Comparison of ENCODE assay signal across 26 cellular contexts in the genomic region with DNA sequence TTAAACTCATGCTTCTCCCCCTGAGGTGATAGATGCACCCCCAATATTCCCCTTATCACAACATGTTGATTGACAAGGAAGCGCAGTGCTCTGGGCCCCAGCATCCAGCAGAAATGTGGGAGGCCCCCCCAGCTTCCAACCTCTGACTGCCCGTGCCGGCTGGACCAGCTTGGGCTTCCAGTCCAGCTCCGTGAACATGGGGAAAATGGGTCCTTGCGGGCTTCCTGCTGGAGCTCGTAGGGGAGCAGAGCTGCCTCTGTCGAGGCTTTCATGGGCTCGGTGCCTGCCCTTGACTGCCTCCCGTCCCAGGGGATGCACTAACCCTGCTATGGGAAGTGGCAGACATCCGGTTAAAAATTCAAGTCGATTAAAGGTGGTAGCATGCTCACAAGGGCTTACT.
"Had no signal": no experiment of that assay in that cellular context is flagged by ENCODE, and none has a peak within 500 bp of the region (broad histone marks: within the 10 kb centered on the region; RNA-seq: fewer than 3 reads in every experiment).

No MANE protein-coding gene starts in this region.

- H3K36me3 ChIP-seq: colonic mucosa, esophagus muscularis mucosa, gastroesophageal sphincter, heart left ventricle, lower lobe of right lung, neural progenitor cell, prostate gland, sigmoid colon, spleen, tibial artery had no signal

- H3K4me3 ChIP-seq: colonic mucosa, esophagus muscularis mucosa, gastroesophageal sphincter, heart left ventricle, hepatocyte, lower lobe of right lung, neural progenitor cell, prostate gland, sigmoid colon, spleen, testis, tibial artery had no signal

- H3K9me3 ChIP-seq: colonic mucosa, esophagus muscularis mucosa, gastroesophageal sphincter, heart left ventricle, lower lobe of right lung, prostate gland, sigmoid colon, spleen, testis, tibial artery had no signal

- DNase-seq: colonic mucosa; effector CD4-positive, alpha-beta T cell; foreskin keratinocyte; heart left ventricle; left colon; left ventricle myocardium superior; lower lobe of right lung; naive thymus-derived CD8-positive, alpha-beta T cell; nucleus accumbens; right cardiac atrium; spleen; stimulated activated CD4-positive, alpha-beta T cell treated with anti-CD3 and anti-CD28 coated beads, Interleukin-4, amount 100 ng/mL, for 4 hours; stimulated activated naive CD8-positive, alpha-beta T cell treated with anti-CD3 and anti-CD28 coated beads, Interleukin-15, Interleukin-2, amounts not matched to agents 100 U/mL and 50 U/mL, for 24 hours; substantia nigra; testis; tibial artery had no signal

- H3K27ac ChIP-seq: colonic mucosa, epithelial cell of prostate, esophagus muscularis mucosa, foreskin keratinocyte, gastroesophageal sphincter, heart left ventricle, hepatocyte, lower lobe of right lung, neural progenitor cell, prostate gland, sigmoid colon, spleen, testis, tibial artery had no signal

- H3K4me1 Mint-ChIP-seq: central memory CD8-positive, alpha-beta T cell; stimulated activated memory B cell treated with anti-CD40 and anti-IgM and Interleukin-4, amounts not matched to agents 10 μg/mL and 1 μg/mL and 100 μg/mL, for 72 hours had no signal

- H3K27me3 ChIP-seq: colonic mucosa, foreskin keratinocyte, gastroesophageal sphincter, testis had no signal

- H3K9me3 Mint-ChIP-seq: central memory CD8-positive, alpha-beta T cell; naive thymus-derived CD8-positive, alpha-beta T cell; neural progenitor cell; stimulated activated memory B cell treated with anti-CD40 and anti-IgM and Interleukin-4, amounts not matched to agents 10 μg/mL and 1 μg/mL and 100 μg/mL, for 72 hours; type B pancreatic cell had no signal

- H3K36me3 Mint-ChIP-seq: neural progenitor cell; stimulated activated memory B cell treated with anti-CD40 and anti-IgM and Interleukin-4, amounts not matched to agents 10 μg/mL and 1 μg/mL and 100 μg/mL, for 72 hours; type B pancreatic cell had no signal

- H3K4me3 Mint-ChIP-seq: central memory CD8-positive, alpha-beta T cell; naive thymus-derived CD8-positive, alpha-beta T cell; neural progenitor cell; stimulated activated memory B cell treated with anti-CD40 and anti-IgM and Interleukin-4, amounts not matched to agents 10 μg/mL and 1 μg/mL and 100 μg/mL, for 72 hours; type B pancreatic cell had no signal

- H3K27ac Mint-ChIP-seq: naive thymus-derived CD8-positive, alpha-beta T cell; neural progenitor cell; stimulated activated memory B cell treated with anti-CD40 and anti-IgM and Interleukin-4, amounts not matched to agents 10 μg/mL and 1 μg/mL and 100 μg/mL, for 72 hours; type B pancreatic cell had no signal

- H3K4me1 ChIP-seq: colonic mucosa, gastroesophageal sphincter, lower lobe of right lung, prostate gland, spleen, testis had no signal

- ATAC-seq: foreskin keratinocyte; gastroesophageal sphincter; heart left ventricle; left colon; left ventricle myocardium superior; lower lobe of right lung; naive thymus-derived CD8-positive, alpha-beta T cell; right cardiac atrium; stimulated activated memory B cell treated with anti-CD40 and anti-IgM and Interleukin-4, amounts not matched to agents 10 μg/mL and 1 μg/mL and 100 μg/mL, for 72 hours; stimulated activated naive CD8-positive, alpha-beta T cell treated with anti-CD3 and anti-CD28 coated beads, Interleukin-15, Interleukin-2, amounts not matched to agents 100 U/mL and 50 U/mL, for 24 hours had no signal
